1 cellular context compared by ENCODE assay signal in genomic region chr3:157091096-157091833, GRCh38.
TF ChIP-seq lines count a peak whose summit lies in the region.

No MANE protein-coding gene starts in this region.

TF ChIP-seq in endothelial cell of umbilical vein, 7 proteins besides CTCF, POLR2A, EP300 and RAD21:
- no peak for TF ChIP-seq FOS (IDR thresholded peaks at IDR 0.05; ENCODE audit: borderline replicate concordance, insufficient read depth, low read length)
TF ChIP-seq in endothelial cell of umbilical vein: peak in this region for 0.
